In genomic region chr2:200102971-200103370, GRCh38 we compare ENCODE assay signal across 26 cellular contexts.
"Had no signal": no experiment of that assay in that cellular context is flagged by ENCODE, and none has a peak within 500 bp of the region (broad histone marks: within the 10 kb centered on the region; RNA-seq: fewer than 3 reads in every experiment).

No MANE protein-coding gene starts in this region.

- H3K27ac ChIP-seq: colonic mucosa, coronary artery, dorsolateral prefrontal cortex, epithelial cell of prostate, esophagus muscularis mucosa, esophagus squamous epithelium, foreskin keratinocyte, gastrocnemius medialis, gastroesophageal sphincter, heart left ventricle, heart right ventricle had no signal

- FAIRE-seq: endothelial cell of umbilical vein had no signal

- ATAC-seq: effector memory CD8-positive, alpha-beta T cell; esophagus mucosa; foreskin keratinocyte; gastrocnemius medialis; gastroesophageal sphincter; heart left ventricle; heart right ventricle had no signal

- H3K4me3 ChIP-seq: colonic mucosa, coronary artery, dorsolateral prefrontal cortex, esophagus muscularis mucosa, esophagus squamous epithelium, gastrocnemius medialis, gastroesophageal sphincter, heart left ventricle, heart right ventricle had no signal

- H3K27me3 ChIP-seq: colonic mucosa, dorsolateral prefrontal cortex, esophagus muscularis mucosa, esophagus squamous epithelium, foreskin keratinocyte, gastrocnemius medialis, gastroesophageal sphincter, heart left ventricle, heart right ventricle had no signal

- H3K9me3 Mint-ChIP-seq: dendritic cell treated with granulocyte-macrophage colony-stimulating factor and Interleukin-4, amounts not matched to agents 40 ng/mL and 50 ng/mL, for 4 days; effector memory CD8-positive, alpha-beta T cell; endodermal cell had no signal

- H3K27ac Mint-ChIP-seq: dendritic cell treated with granulocyte-macrophage colony-stimulating factor and Interleukin-4, amounts not matched to agents 40 ng/mL and 50 ng/mL, for 4 days; effector memory CD8-positive, alpha-beta T cell; endodermal cell had no signal

- H3K36me3 ChIP-seq: colonic mucosa, esophagus muscularis mucosa, esophagus squamous epithelium, gastrocnemius medialis, gastroesophageal sphincter, heart left ventricle, heart right ventricle had no signal

- H3K4me3 Mint-ChIP-seq: dendritic cell treated with granulocyte-macrophage colony-stimulating factor and Interleukin-4, amounts not matched to agents 40 ng/mL and 50 ng/mL, for 4 days; effector memory CD8-positive, alpha-beta T cell; endodermal cell had no signal

- H3K4me1 ChIP-seq: colonic mucosa, esophagus squamous epithelium, foreskin keratinocyte, gastrocnemius medialis, heart left ventricle, heart right ventricle had no signal

- DNase-seq: colonic mucosa; cortex of kidney; dermis blood vessel endothelial cell; dorsolateral prefrontal cortex; effector CD4-positive, alpha-beta T cell; effector CD8-positive, alpha-beta T cell; effector memory CD4-positive, alpha-beta T cell; effector memory CD8-positive, alpha-beta T cell; endodermal cell; erythroblast; esophagus squamous epithelium; foreskin fibroblast; foreskin keratinocyte; foreskin melanocyte; gastrocnemius medialis; glutamatergic neuron; head of caudate nucleus; heart left ventricle; heart right ventricle had no signal

- H3K4me1 Mint-ChIP-seq: endodermal cell had no signal

- H3K9me3 ChIP-seq: colonic mucosa, esophagus muscularis mucosa, esophagus squamous epithelium, gastrocnemius medialis, gastroesophageal sphincter, heart left ventricle, heart right ventricle had no signal
